Comparison of ENCODE assay signal across 1 cellular context in genomic region chr3:3792391-3792790, GRCh38.
A peak's percentile ranks its signal among the peaks of the same experiment; 100 is the strongest.
TF ChIP-seq lines count a peak whose summit lies in the region.

No MANE protein-coding gene starts in this region.

TF ChIP-seq in HepG2, 621 proteins besides CTCF, POLR2A, EP300 and RAD21:
- TF ChIP-seq ZBTB38 (CRISPR knock-in tag; IDR thresholded peaks at IDR 0.05) (no peak), RBM39 (IDR thresholded peaks at IDR 0.05; ENCODE audit: low read depth, low read length, poor library complexity, severe bottlenecking) (no peak), ZFP36L1 (CRISPR knock-in tag; IDR thresholded peaks at IDR 0.05) (no peak), NFKBIZ (CRISPR knock-in tag; IDR thresholded peaks at IDR 0.05) (no peak), CEBPB (IDR thresholded peaks at IDR 0.05; ENCODE audit: borderline replicate concordance, low read depth, low read length) (peak; percentile 20; the same call in 1 of the 2 replicates), BRCA1 (CRISPR knock-in tag; IDR thresholded peaks at IDR 0.05) (no peak)
TF ChIP-seq in HepG2: peak in this region for 1.
